ENCODE assay signal across 32 cellular contexts in genomic region chr6:38803129-38803528, GRCh38.
"Had no signal": no experiment of that assay in that cellular context is flagged by ENCODE, and none has a peak within 500 bp of the region (broad histone marks: within the 10 kb centered on the region; RNA-seq: fewer than 3 reads in every experiment).

No MANE protein-coding gene starts in this region.

- H3K36me3 Mint-ChIP-seq: activated CD4-positive, alpha-beta memory T cell treated with anti-CD3 and anti-CD28 coated beads for 36 hours; activated CD8-positive, alpha-beta memory T cell treated with anti-CD3 and anti-CD28 coated beads, Interleukin-2, amount 10 ng/mL, durations not matched to agents 7 days and 5 days; activated naive CD4-positive, alpha-beta T cell treated with anti-CD3 and anti-CD28 coated beads, Interleukin-2, amount 50 U/mL, for 72 hours; activated naive CD8-positive, alpha-beta T cell treated with anti-CD3 and anti-CD28 coated beads, Interleukin-2, amount 10 ng/mL, durations not matched to agents 7 days and 5 days; brain had no signal

- H3K9me3 Mint-ChIP-seq: activated CD4-positive, alpha-beta memory T cell treated with anti-CD3 and anti-CD28 coated beads for 36 hours; activated CD4-positive, alpha-beta T cell treated with anti-CD3 and anti-CD28 coated beads, Interleukin-2, amount 10 ng/mL, durations not matched to agents 24 days and 14 days; activated naive CD4-positive, alpha-beta T cell treated with anti-CD3 and anti-CD28 coated beads for 36 hours; activated naive CD4-positive, alpha-beta T cell treated with anti-CD3 and anti-CD28 coated beads, Interleukin-2, amount 50 U/mL, for 72 hours; activated naive CD8-positive, alpha-beta T cell treated with anti-CD3 and anti-CD28 coated beads, Interleukin-2, amount 10 ng/mL, durations not matched to agents 7 days and 5 days; activated T-helper 1 cell treated with anti-CD3 and anti-CD28 coated beads, Interleukin-12 subunit alpha, Interleukin-12 subunit beta, Interleukin-2, Interleukin-4 antibody, amounts not matched to agents 30 ng/mL and 10 ng/mL and 1 ng/mL, durations not matched to agents 14 hours and 24 hours and 36 hours; activated T-helper 2 cell treated with anti-CD3 and anti-CD28 coated beads, Interferon-gamma antibody, Interleukin-2, Interleukin-4, amounts not matched to agents 10 μg/mL and 5 μg/mL and 100 μg/mL, durations not matched to agents 14 hours and 24 hours and 36 hours; T-helper 2 cell treated with Interferon-gamma antibody and Interleukin-4, amounts not matched to agents 5 μg/mL and 100 μg/mL, for 36 hours had no signal

- H3K4me1 Mint-ChIP-seq: activated CD4-positive, alpha-beta T cell treated with anti-CD3 and anti-CD28 coated beads for 36 hours; activated CD4-positive, alpha-beta T cell treated with anti-CD3 and anti-CD28 coated beads, Interleukin-2, amount 10 ng/mL, durations not matched to agents 24 days and 14 days; activated naive CD8-positive, alpha-beta T cell treated with anti-CD3 and anti-CD28 coated beads, Interleukin-2, amount 10 ng/mL, durations not matched to agents 7 days and 5 days; brain; T-helper 17 cell had no signal

- H3K36me3 ChIP-seq: ascending aorta, breast epithelium, cardiac muscle cell, colonic mucosa, esophagus squamous epithelium, gastroesophageal sphincter, heart right ventricle had no signal

- H3K27me3 ChIP-seq: ascending aorta, colonic mucosa had no signal

- H3K4me1 ChIP-seq: ascending aorta, breast epithelium, colonic mucosa, esophagus squamous epithelium, gastroesophageal sphincter, heart right ventricle had no signal

- H3K4me3 Mint-ChIP-seq: activated CD4-positive, alpha-beta memory T cell treated with anti-CD3 and anti-CD28 coated beads for 36 hours; activated CD4-positive, alpha-beta T cell treated with anti-CD3 and anti-CD28 coated beads for 36 hours; activated CD4-positive, alpha-beta T cell treated with anti-CD3 and anti-CD28 coated beads, Interleukin-2, amount 10 ng/mL, durations not matched to agents 24 days and 14 days; activated CD8-positive, alpha-beta memory T cell treated with anti-CD3 and anti-CD28 coated beads, Interleukin-2, amount 10 ng/mL, durations not matched to agents 7 days and 5 days; activated CD8-positive, alpha-beta T cell treated with anti-CD3 and anti-CD28 coated beads, Interleukin-2, amount 10 ng/mL, durations not matched to agents 7 days and 5 days; activated naive CD4-positive, alpha-beta T cell treated with anti-CD3 and anti-CD28 coated beads for 36 hours; activated naive CD8-positive, alpha-beta T cell treated with anti-CD3 and anti-CD28 coated beads, Interleukin-2, amount 10 ng/mL, durations not matched to agents 7 days and 5 days; activated T-helper 1 cell treated with anti-CD3 and anti-CD28 coated beads, Interleukin-12 subunit alpha, Interleukin-12 subunit beta, Interleukin-2, Interleukin-4 antibody, amounts not matched to agents 30 ng/mL and 10 ng/mL and 1 ng/mL, durations not matched to agents 14 hours and 24 hours and 36 hours; brain; T-helper 17 cell; T-helper 2 cell treated with Interferon-gamma antibody and Interleukin-4, amounts not matched to agents 5 μg/mL and 100 μg/mL, for 36 hours had no signal

- H3K27ac ChIP-seq: ascending aorta, breast epithelium, cardiac muscle cell, colonic mucosa, epithelial cell of prostate, esophagus squamous epithelium, gastroesophageal sphincter, heart right ventricle had no signal

- H3K27ac Mint-ChIP-seq: activated CD4-positive, alpha-beta memory T cell treated with anti-CD3 and anti-CD28 coated beads for 36 hours; activated CD4-positive, alpha-beta T cell treated with anti-CD3 and anti-CD28 coated beads for 36 hours; activated CD4-positive, alpha-beta T cell treated with anti-CD3 and anti-CD28 coated beads, Interleukin-2, amount 10 ng/mL, durations not matched to agents 24 days and 14 days; activated CD8-positive, alpha-beta memory T cell treated with anti-CD3 and anti-CD28 coated beads, Interleukin-2, amount 10 ng/mL, durations not matched to agents 7 days and 5 days; activated CD8-positive, alpha-beta T cell treated with anti-CD3 and anti-CD28 coated beads, Interleukin-2, amount 10 ng/mL, durations not matched to agents 7 days and 5 days; activated naive CD4-positive, alpha-beta T cell treated with anti-CD3 and anti-CD28 coated beads for 36 hours; activated naive CD4-positive, alpha-beta T cell treated with anti-CD3 and anti-CD28 coated beads, Interleukin-2, amount 50 U/mL, for 72 hours; activated naive CD8-positive, alpha-beta T cell treated with anti-CD3 and anti-CD28 coated beads, Interleukin-2, amount 10 ng/mL, durations not matched to agents 7 days and 5 days; activated T-helper 1 cell treated with anti-CD3 and anti-CD28 coated beads, Interleukin-12 subunit alpha, Interleukin-12 subunit beta, Interleukin-2, Interleukin-4 antibody, amounts not matched to agents 30 ng/mL and 10 ng/mL and 1 ng/mL, durations not matched to agents 14 hours and 24 hours and 36 hours; activated T-helper 2 cell treated with anti-CD3 and anti-CD28 coated beads, Interferon-gamma antibody, Interleukin-2, Interleukin-4, amounts not matched to agents 10 μg/mL and 5 μg/mL and 100 μg/mL, durations not matched to agents 14 hours and 24 hours and 36 hours; brain; T-helper 17 cell; T-helper 2 cell treated with Interferon-gamma antibody and Interleukin-4, amounts not matched to agents 5 μg/mL and 100 μg/mL, for 36 hours had no signal

- H3K4me3 ChIP-seq: ascending aorta, breast epithelium, cardiac muscle cell, colonic mucosa, esophagus squamous epithelium, gastroesophageal sphincter, heart right ventricle had no signal

- DNase-seq: activated CD4-positive, alpha-beta memory T cell treated with anti-CD3 and anti-CD28 coated beads for 36 hours; activated CD4-positive, alpha-beta T cell treated with anti-CD3 and anti-CD28 coated beads for 36 hours; activated CD4-positive, alpha-beta T cell treated with anti-CD3 and anti-CD28 coated beads, Interleukin-2, amount 10 ng/mL, durations not matched to agents 24 days and 14 days; activated CD4-positive, CD25-positive, alpha-beta regulatory T cell; activated CD4-positive, CD25-positive, alpha-beta regulatory T cell treated with anti-CD3 and anti-CD28 coated beads, Interleukin-2, amount 50 U/mL, for 72 hours; activated CD8-positive, alpha-beta memory T cell treated with anti-CD3 and anti-CD28 coated beads, Interleukin-2, amount 10 ng/mL, durations not matched to agents 7 days and 5 days; activated CD8-positive, alpha-beta memory T cell treated with anti-CD3 and anti-CD28 coated beads, Interleukin-2, amount 50 U/mL, for 4 hours; activated CD8-positive, alpha-beta T cell treated with anti-CD3 and anti-CD28 coated beads, Interleukin-2, amount 10 ng/mL, durations not matched to agents 7 days and 5 days; activated effector memory CD4-positive, alpha-beta T cell treated with anti-CD3 and anti-CD28 coated beads, Interleukin-2, amount 50 U/mL, for 16 hours; activated naive CD4-positive, alpha-beta T cell treated with anti-CD3 and anti-CD28 coated beads for 36 hours; activated naive CD8-positive, alpha-beta T cell treated with anti-CD3 and anti-CD28 coated beads, Interleukin-2, amount 10 ng/mL, durations not matched to agents 7 days and 5 days; activated T-cell treated with anti-CD3 and anti-CD28 coated beads, Interleukin-2, amount 50 U/mL, for 1 hour; activated T-cell treated with anti-CD3 and anti-CD28 coated beads, Interleukin-2, amount 50 U/mL, for 48 hours; central memory CD4-positive, alpha-beta T cell; cerebellar nuclear complex; colonic mucosa; effector CD8-positive, alpha-beta T cell; esophagus squamous epithelium; foreskin melanocyte; heart right ventricle; T-helper 17 cell; T1000 had no signal

- ATAC-seq: activated CD4-positive, alpha-beta T cell treated with anti-CD3 and anti-CD28 coated beads for 36 hours; activated CD8-positive, alpha-beta memory T cell treated with anti-CD3 and anti-CD28 coated beads, Interleukin-2, amount 10 ng/mL, durations not matched to agents 7 days and 5 days; activated CD8-positive, alpha-beta T cell treated with anti-CD3 and anti-CD28 coated beads, Interleukin-2, amount 10 ng/mL, durations not matched to agents 7 days and 5 days; gastroesophageal sphincter; heart right ventricle; T-helper 17 cell had no signal

- H3K9me3 ChIP-seq: ascending aorta, breast epithelium, colonic mucosa, esophagus squamous epithelium, gastroesophageal sphincter, heart right ventricle had no signal
